8 cellular contexts compared by ENCODE assay signal in the genomic region with DNA sequence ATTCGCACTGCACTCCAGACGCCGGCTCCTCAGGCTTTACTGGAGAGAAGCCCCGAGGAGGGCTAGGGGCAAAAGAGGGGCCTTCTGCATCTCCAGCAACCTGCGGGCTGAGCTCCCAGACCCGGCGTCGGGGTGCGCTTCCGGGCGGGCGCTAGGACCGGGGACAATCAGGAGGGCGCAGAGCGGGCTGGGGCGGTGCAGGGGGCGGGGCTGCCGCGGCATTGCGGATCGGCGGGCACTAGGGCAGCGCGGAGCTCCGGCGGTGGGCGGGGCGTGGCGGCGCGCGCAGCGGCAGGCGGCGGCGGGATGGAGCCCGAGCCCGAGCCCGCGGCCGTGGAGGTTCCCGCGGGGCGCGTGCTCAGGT. TPM values are rescaled to one million over a fixed set of nuclear protein-coding genes. Genes with fewer than 3 reads are reported as not detected.
DNase-seq lines count a peak whose midpoint lies in the region; ATAC-seq, FAIRE-seq and TF ChIP-seq lines count a peak whose summit lies in the region.

A gene (plus strand): TSS at position 274 of the 364 bp plus-strand sequence. CDS start 33 bp downstream, at position 307.

- H3K27ac Mint-ChIP-seq in activated T-cell treated with anti-CD3 and anti-CD28 coated beads, Interleukin-2, amount 50 U/mL, for 24 hours, result peak within 1 kb of the TSS; percentile 70

- intact Hi-C loops in Panc1 (cut with micrococcal nuclease; ENCODE audit: unreplicated experiment), result no loop called here

- H3K27ac ChIP-seq in Panc1 (ENCODE audit: low read length), result peak within 1 kb of the TSS; percentile 80

- ATAC-seq in GM21529 (IDR thresholded peaks at IDR 0.05; ENCODE audit: unreplicated experiment) (peak; percentile 71), Panc1 (peak; percentile 91)

- no peaks in the 10 kb centered on the region for H3K9me3 Mint-ChIP-seq in activated T-cell treated with anti-CD3 and anti-CD28 coated beads, Interleukin-2, amount 50 U/mL, for 24 hours

- H3K36me3 ChIP-seq in Panc1 (ENCODE audit: control insufficient read depth, insufficient read depth, low read length), result peaks cover 12% of the 10 kb centered on the region; the same call in 1 of the 2 replicates
- H3K36me3 ChIP-seq in mucosa of stomach (ENCODE audit: control insufficient read depth, insufficient read depth, low read length), result peaks cover 5% of the 10 kb centered on the region

- no peaks in the 10 kb centered on the region for H3K9me3 ChIP-seq in Panc1 (ENCODE audit: control insufficient read depth, insufficient read depth, low read depth, low read length)
- H3K9me3 ChIP-seq in mucosa of stomach (ENCODE audit: control insufficient read depth, low read length), result no peaks in the 10 kb centered on the region

- peaks cover 38% of the 10 kb centered on the region for H3K4me1 ChIP-seq in Panc1 (ENCODE audit: control insufficient read depth, insufficient read depth, low read length)
- peaks cover 48% of the 10 kb centered on the region for H3K4me1 ChIP-seq in mucosa of stomach (ENCODE audit: control insufficient read depth, insufficient read depth, low read length)

- H3K27me3 Mint-ChIP-seq in activated T-cell treated with anti-CD3 and anti-CD28 coated beads, Interleukin-2, amount 50 U/mL, for 24 hours, result peaks cover 3% of the 10 kb centered on the region

- peak within 1 kb of the TSS; percentile 82 for H3K4me3 ChIP-seq in Panc1 (ENCODE audit: low read depth in 2 of 2, low read length in 2 of 2)
- peak within 1 kb of the TSS; percentile 80 for H3K4me3 ChIP-seq in mucosa of stomach (ENCODE audit: low read length)

- no peak for FAIRE-seq in D721Med (lab: Jason Lieb, UNC)

- peak; percentile 96 for DNase-seq in D721Med (ENCODE audit: insufficient read length, low spot score)
- DNase-seq in KBM-7, result peak; percentile 91
- DNase-seq in Panc1 (ENCODE audit: low read depth, low spot score), result peak; percentile 30
- DNase-seq in activated T-cell treated with anti-CD3 and anti-CD28 coated beads, Interleukin-2, amount 50 U/mL, for 24 hours, result peak; percentile 97
- peak; percentile 92 to 96 for DNase-seq in erythroblast (lab: John Stamatoyannopoulos, UW)
- DNase-seq in stimulated activated CD8-positive, alpha-beta memory T cell treated with anti-CD3 and anti-CD28 coated beads, Interleukin-7, amount 100 ng/mL, for 1 hour (ENCODE audit: low read depth in 2 of 2), result peak; percentile 91

- in situ Hi-C loops in KBM-7 (cut with MboI; ENCODE audit: low pct_unique_long_range_greater_than_20kb, low sequenced_read_pairs), result no loop called here
- in situ Hi-C loops in Panc1 (cut with HindIII; ENCODE audit: low pct_unique_long_range_greater_than_20kb, low sequenced_read_pairs), result no loop called here

- TF ChIP-seq CTCF in D721Med (IDR thresholded peaks at IDR 0.05; ENCODE audit: insufficient read depth, missing control alignments) (no peak), Panc1 (IDR thresholded peaks at IDR 0.05) (no peak)

- H3K27me3 ChIP-seq in Panc1 (ENCODE audit: control insufficient read depth, insufficient read depth, low read length) (no peaks in the 10 kb centered on the region), mucosa of stomach (ENCODE audit: control insufficient read depth, insufficient read depth, low read length) (no peaks in the 10 kb centered on the region)

- CTCF ChIA-PET in Panc1 (lab: Charles Lee), result interaction anchor here (0.7 to 2.0 kb wide), 6 partner anchors 8 to 89 kb away, joined by 3 to 12 read pairs (median 6); a partner anchor contains a TSS

- no TSS peak for BruUV-seq in Panc1 (replicated peaks; lab: Mats Ljungman, UMichigan)

- H3K4me1 Mint-ChIP-seq in activated T-cell treated with anti-CD3 and anti-CD28 coated beads, Interleukin-2, amount 50 U/mL, for 24 hours (ENCODE audit: low read depth), result peaks cover 26% of the 10 kb centered on the region

- H3K36me3 Mint-ChIP-seq in activated T-cell treated with anti-CD3 and anti-CD28 coated beads, Interleukin-2, amount 50 U/mL, for 24 hours (ENCODE audit: low read depth), result peaks cover 34% of the 10 kb centered on the region

- H3K9ac ChIP-seq in mucosa of stomach (ENCODE audit: low read length), result peak within 1 kb of the TSS; percentile 75

- POLR2A ChIA-PET in Panc1 (lab: Charles Lee), result no interaction called here

- no peak for TF ChIP-seq POLR2A in erythroblast (IDR thresholded peaks at IDR 0.05; ENCODE audit: low read length)

- H3K4me3 Mint-ChIP-seq in activated T-cell treated with anti-CD3 and anti-CD28 coated beads, Interleukin-2, amount 50 U/mL, for 24 hours, result peak within 1 kb of the TSS; percentile 90

RNA-seq across cellular contexts. Expression of the gene that starts here (rescaled TPM):
- total RNA-seq in Panc1 (2021; ENCODE audit: unreplicated experiment), result 78.7 TPM
- polyA plus RNA-seq in Panc1 (2012; ENCODE audit: insufficient read length), result 50.8 TPM

Comparison
In these comparisons a context has a peak if more than half of its experiments do, and no peak if none do; other contexts are left out.
1. Peak in every context shown above with its lines: DNase-seq, ATAC-seq, H3K4me3 ChIP-seq and H3K27ac ChIP-seq.
2. DNase-seq: peak in every context shown above with its lines; median percentile 97 in activated T-cell treated with anti-CD3 and anti-CD28 coated beads, Interleukin-2, amount 50 U/mL, for 24 hours; 96 in D721Med; 94 in erythroblast; 91 in KBM-7; 91 in stimulated activated CD8-positive, alpha-beta memory T cell treated with anti-CD3 and anti-CD28 coated beads, Interleukin-7, amount 100 ng/mL, for 1 hour; 30 in Panc1.